8 cellular contexts compared by ENCODE assay signal in the genomic region with DNA sequence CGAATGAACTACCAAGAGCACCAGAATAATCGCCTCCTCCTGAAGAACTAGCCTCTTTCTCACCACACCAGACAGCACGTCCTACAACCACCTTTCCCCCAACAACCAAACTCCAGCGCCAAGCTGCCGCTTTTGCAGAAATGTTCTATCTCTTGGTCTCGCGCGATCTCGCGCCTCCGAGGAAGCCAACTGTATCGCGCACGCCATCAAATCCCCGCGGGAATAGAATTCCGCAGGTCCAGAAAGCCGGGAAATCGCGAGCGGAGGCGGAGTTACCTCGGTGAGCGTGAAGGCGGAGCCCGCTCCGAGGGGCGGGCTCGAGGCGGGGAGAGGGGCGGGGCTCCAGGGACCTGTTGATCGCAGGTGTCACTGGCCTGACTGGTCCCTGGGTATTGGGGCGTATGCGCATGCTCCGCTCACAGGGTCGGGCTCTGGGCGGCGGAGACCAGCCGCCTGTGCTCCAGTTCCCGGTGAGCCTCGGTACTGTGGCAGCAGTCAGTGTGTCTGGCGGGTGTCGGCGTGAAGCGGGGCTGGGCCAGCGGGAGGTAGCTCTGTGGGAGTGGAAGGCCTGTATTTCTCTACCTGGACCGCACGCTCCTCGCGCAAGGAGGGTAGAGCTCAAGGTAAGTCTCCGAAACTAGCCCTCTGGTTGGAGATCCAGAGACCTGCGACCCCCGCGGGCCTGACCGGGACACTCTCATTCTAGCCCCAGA. TPM values are rescaled to one million over a fixed set of nuclear protein-coding genes. Genes with fewer than 3 reads are reported as not detected.
A peak's percentile ranks its signal among the peaks of the same experiment; 100 is the strongest.
DNase-seq lines count a peak whose midpoint lies in the region; ATAC-seq, FAIRE-seq and TF ChIP-seq lines count a peak whose summit lies in the region.

A gene (plus strand): TSS at position 463 of the 713 bp plus-strand sequence. CDS start 27,047 bp downstream, outside the sequence.

- H3K4me3 ChIP-seq in NT2/D1 (ENCODE audit: insufficient read length, low read depth) (peak within 1 kb of the TSS; percentile 84), H1 (ENCODE audit: extremely low read depth in 1 of 4, insufficient read depth in 2 of 4, low read depth in 3 of 4, low read length in 4 of 4) (peak within 1 kb of the TSS; percentile 72 to 86 (median 82))

- ATAC-seq in GM21381 (IDR thresholded peaks at IDR 0.05; ENCODE audit: unreplicated experiment): peak; percentile 94

- POLR2A ChIA-PET in H1 (lab: Charles Lee; ENCODE audit: partially characterized antibody): interaction anchor here (0.7 to 2.4 kb wide), 37 partner anchors 8 to 527 kb away, joined by 3 to 15 read pairs (median 4); a partner anchor contains a TSS

- WGBS in H1 (ENCODE audit: extremely low coverage in 1 of 2, insufficient coverage in 1 of 2, insufficient read length in 1 of 2, insufficient replicate concordance in 2 of 2, low coverage in 1 of 2, low lambda C conversion rate in 2 of 2, missing lambda C conversion rate in 1 of 2), 2 experiments: 1% methylated on average over 53 of the region's 55 CpGs; no CpG with 5 or more reads in 1 of the 2 experiments

- 0 out of 2 replicates have a peak within 1 kb of the TSS, but pooled peaks have one; percentile 75 for H2BK15ac ChIP-seq in H1 (ENCODE audit: low read length)

- H3K14ac ChIP-seq in H1 (ENCODE audit: insufficient read length): no peak within 1 kb of the TSS

- peak within 1 kb of the TSS; percentile 63 for H4K91ac ChIP-seq in H1 (replicated peaks; ENCODE audit: insufficient read length, low read length)

- no peak for TF ChIP-seq EP300 in H1 (IDR thresholded peaks at IDR 0.05; ENCODE audit: borderline replicate concordance in 1 of 2, low read depth in 2 of 2, low read length in 2 of 2)

- H4K20me1 ChIP-seq in H1 (replicated peaks in 1 of 2; ENCODE audit: control insufficient read depth in 1 of 2, insufficient read depth in 2 of 2, low read length in 2 of 2): no peaks in the 10 kb centered on the region

- peak within 1 kb of the TSS; percentile 6 for H2BK120ac ChIP-seq in H1 (replicated peaks; ENCODE audit: low read depth, low read length)

- H2AK5ac ChIP-seq in H1 (ENCODE audit: low read depth, low read length): no peak within 1 kb of the TSS

- peak; percentile 98 for DNase-seq in COLO668 (lab: John Stamatoyannopoulos, UW; ENCODE audit: unreplicated experiment)
- DNase-seq in HTR-8/SVneo (ENCODE audit: insufficient read length, low spot score): peak; percentile 97
- peak; percentile 87 for DNase-seq in NT2/D1 (ENCODE audit: low read depth, low spot score)
- peak; percentile 88 for DNase-seq in activated CD8-positive, alpha-beta memory T cell treated with anti-CD3 and anti-CD28 coated beads, Interleukin-2, amount 50 U/mL, for 1 hour (ENCODE audit: extremely low read depth)
- peak; percentile 97 to 99 for DNase-seq in H1 (ENCODE audit: low read depth in 1 of 2, low spot score in 2 of 2)
- DNase-seq in medulla oblongata (ENCODE audit: extremely low spot score): peak; percentile 94
- DNase-seq in stimulated activated CD4-positive, alpha-beta T cell treated with anti-CD3 and anti-CD28 coated beads, TNF-alpha, amount 100 ng/mL, for 48 hours (ENCODE audit: low read depth in 3 of 3): peak; percentile 94 to 99 (median 97)

- TF ChIP-seq POLR2A in H1 (IDR thresholded peaks at IDR 0.05; ENCODE audit: control extremely low read depth in 1 of 2, low read depth in 2 of 2, low read length in 2 of 2): peak; percentile 90 to 92

- H2AFZ ChIP-seq in H1 (ENCODE audit: low read length): peak within 1 kb of the TSS; percentile 96

- H3K27me3 ChIP-seq in NT2/D1 (ENCODE audit: insufficient read depth, insufficient read length) (no peaks in the 10 kb centered on the region), H1 (replicated peaks in 1 of 4; ENCODE audit: control insufficient read depth in 3 of 4, extremely low read depth in 1 of 4, insufficient read depth in 3 of 4, low read length in 3 of 4) (no peaks in the 10 kb centered on the region)

- no peak for TF ChIP-seq CTCF in H1 (IDR thresholded peaks at IDR 0.05; ENCODE audit: control extremely low read depth in 1 of 3, insufficient read depth in 1 of 3, low read depth in 1 of 3, low read length in 3 of 3)

- H3K23ac ChIP-seq in H1 (ENCODE audit: insufficient read length): no peak within 1 kb of the TSS

- H3K36me3 ChIP-seq in NT2/D1 (ENCODE audit: insufficient read depth, insufficient read length, low read length) (peaks cover 3% of the 10 kb centered on the region), H1 (ENCODE audit: control insufficient read depth in 2 of 4, insufficient read depth in 4 of 4, low read length in 3 of 4) (peaks cover 0 to 1% (median 0%) of the 10 kb centered on the region in 4 experiments; a peak in 1 of 8 replicates)

- no peak within 1 kb of the TSS for H2BK20ac ChIP-seq in H1 (ENCODE audit: low read length)

- H3K56ac ChIP-seq in H1 (replicated peaks; ENCODE audit: insufficient read length, low read depth, low read length): peak within 1 kb of the TSS; percentile 50

- CTCF ChIA-PET in H1 (lab: Charles Lee; ENCODE audit: partially characterized antibody): interaction anchor here (0.8 to 4.4 kb wide), 15 partner anchors 9 to 529 kb away, joined by 3 to 18 read pairs (median 4); a partner anchor contains a TSS

- H3K79me1 ChIP-seq in H1 (ENCODE audit: low read depth, low read length): no peaks in the 10 kb centered on the region

- H3K23me2 ChIP-seq in H1 (ENCODE audit: low read depth, low read length): peaks cover 6% of the 10 kb centered on the region

- peak within 1 kb of the TSS; percentile 93; the same call in 1 of the 2 replicates for H4K8ac ChIP-seq in H1 (ENCODE audit: extremely low read depth, insufficient read depth, low read length)

- peak within 1 kb of the TSS; percentile 64; the same call in 1 of the 2 replicates for H2BK12ac ChIP-seq in H1 (ENCODE audit: low read depth, low read length)

- no peaks in the 10 kb centered on the region for H3K4me1 ChIP-seq in NT2/D1 (ENCODE audit: insufficient read depth, insufficient read length)
- H3K4me1 ChIP-seq in H1 (replicated peaks in 1 of 4; ENCODE audit: control insufficient read depth in 3 of 4, insufficient read depth in 4 of 4, low read length in 3 of 4): peaks cover 0 to 2% (median 0%) of the 10 kb centered on the region in 4 experiments; a peak in 2 of 7 replicates

- H3K9me3 ChIP-seq in NT2/D1 (ENCODE audit: insufficient read depth, low read length): no peaks in the 10 kb centered on the region
- H3K9me3 ChIP-seq in H1 (ENCODE audit: insufficient read depth in 2 of 2, low read depth in 1 of 2, low read length in 1 of 2): no peaks in the 10 kb centered on the region

- peak within 1 kb of the TSS; percentile 94 for H3K27ac ChIP-seq in H1 (ENCODE audit: low read depth, low read length)

- H3K18ac ChIP-seq in H1 (ENCODE audit: extremely low read depth, low read length): peak within 1 kb of the TSS; percentile 93

- H3K9ac ChIP-seq in NT2/D1 (ENCODE audit: insufficient read length, low read depth): peak within 1 kb of the TSS; percentile 95
- H3K9ac ChIP-seq in H1 (replicated peaks in 1 of 4; ENCODE audit: extremely low read depth in 1 of 4, low read depth in 3 of 4, low read length in 3 of 4): peak within 1 kb of the TSS; percentile 91 to 99 (median 93)

- TF ChIP-seq RAD21 in H1 (IDR thresholded peaks at IDR 0.05 in 1 of 2, conservative IDR thresholded peaks at IDR 0.05 in 1 of 2; ENCODE audit: low read depth in 2 of 2, low read length in 2 of 2): no peak

- H3K4ac ChIP-seq in H1 (replicated peaks; ENCODE audit: insufficient read length, low read depth, low read length): no peak within 1 kb of the TSS

- FAIRE-seq in HTR-8/SVneo (lab: Jason Lieb, UNC): peak; percentile 97
- peak; percentile 93 for FAIRE-seq in H1 (lab: Jason Lieb, UNC)

- peak within 1 kb of the TSS; percentile 41 for H4K5ac ChIP-seq in H1 (ENCODE audit: insufficient read length, low read depth, low read length)

- peak within 1 kb of the TSS; percentile 99 for H2BK5ac ChIP-seq in H1 (ENCODE audit: low read depth, low read length)

- H3K79me2 ChIP-seq in H1 (ENCODE audit: control insufficient read depth in 1 of 2, insufficient read depth in 2 of 2, low read length in 2 of 2): peaks cover 0 to 27% of the 10 kb centered on the region in 2 experiments; a peak in 2 of 4 replicates

- peak within 1 kb of the TSS; percentile 58 to 87 for H3K4me2 ChIP-seq in H1 (ENCODE audit: insufficient read depth in 1 of 2, low read depth in 2 of 2, low read length in 2 of 2)

TF ChIP-seq in H1, 55 proteins besides CTCF, POLR2A, EP300 and RAD21 (continues in another document):
- 0 out of 4 replicates have a peak, but pooled peaks of 1 of the 2 experiments have one; percentile 6 for TF ChIP-seq SIN3A (conservative IDR thresholded peaks at IDR 0.05 in 1 of 2, IDR thresholded peaks at IDR 0.05 in 1 of 2; ENCODE audit: low read depth in 1 of 2, low read length in 2 of 2)
- TF ChIP-seq PHF8 (conservative IDR thresholded peaks at IDR 0.05; ENCODE audit: low read depth, low read length): peak; percentile 80
- TF ChIP-seq BACH1 (IDR thresholded peaks at IDR 0.05; ENCODE audit: low read length): peak; percentile 67; the same call in 1 of the 2 replicates
- no peak for TF ChIP-seq TCF12 (IDR thresholded peaks at IDR 0.05; ENCODE audit: low read depth, low read length)
- peak; percentile 66 for TF ChIP-seq ASH2L (IDR thresholded peaks at IDR 0.05; ENCODE audit: low read length)
- TF ChIP-seq TAF7 (optimal IDR thresholded peaks at IDR 0.05; ENCODE audit: borderline replicate concordance, low read depth, low read length): peak; percentile 85
- TF ChIP-seq, protein P1, sequence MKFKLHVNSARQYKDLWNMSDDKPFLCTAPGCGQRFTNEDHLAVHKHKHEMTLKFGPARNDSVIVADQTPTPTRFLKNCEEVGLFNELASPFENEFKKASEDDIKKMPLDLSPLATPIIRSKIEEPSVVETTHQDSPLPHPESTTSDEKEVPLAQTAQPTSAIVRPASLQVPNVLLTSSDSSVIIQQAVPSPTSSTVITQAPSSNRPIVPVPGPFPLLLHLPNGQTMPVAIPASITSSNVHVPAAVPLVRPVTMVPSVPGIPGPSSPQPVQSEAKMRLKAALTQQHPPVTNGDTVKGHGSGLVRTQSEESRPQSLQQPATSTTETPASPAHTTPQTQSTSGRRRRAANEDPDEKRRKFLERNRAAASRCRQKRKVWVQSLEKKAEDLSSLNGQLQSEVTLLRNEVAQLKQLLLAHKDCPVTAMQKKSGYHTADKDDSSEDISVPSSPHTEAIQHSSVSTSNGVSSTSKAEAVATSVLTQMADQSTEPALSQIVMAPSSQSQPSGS (IDR thresholded peaks at IDR 0.05; ENCODE audit: low read length): no peak; the same call in 1 of the 2 replicates
- TF ChIP-seq GTF2F1 (IDR thresholded peaks at IDR 0.05; ENCODE audit: borderline replicate concordance, low read depth, low read length): peak; percentile 65; the same call in 1 of the 2 replicates

RNA-seq across cellular contexts. Expression of the gene that starts here (rescaled TPM):
- total RNA-seq in H1 (2021; fragmentation: NEBNext Ultra II Directional; extraction: Animal tissue kit (Norgen Biotek cat#: 25700)): 13.9 and 14.9 TPM in 2 replicates
- polyA plus RNA-seq in H1 (2011; rRNA removed): 2.7 and 2.9 TPM in 2 replicates
- polyA plus RNA-seq in H1 (2011; cell fraction: cytosol; rRNA removed): 4.5 TPM
- 3.1 TPM for polyA plus RNA-seq in H1 (2011; cell fraction: nucleus; rRNA removed)
- polyA plus RNA-seq in H1 (2012, experiment 1 of 2): 3.3 to 8.1 TPM (median 4.5 TPM) in 4 replicates
- polyA plus RNA-seq in H1 (2012, experiment 2 of 2): 0.38 TPM
- polyA plus RNA-seq in H1 (2013, experiment 1 of 2): 11.6 TPM
- 9.8 TPM for polyA plus RNA-seq in H1 (2013, experiment 2 of 2)
- polyA minus RNA-seq in H1 (2011; rRNA and poly(A)+ RNA removed): 8.2 and 10.5 TPM in 2 replicates
- 8.7 TPM for polyA minus RNA-seq in H1 (2011; cell fraction: cytosol; rRNA and poly(A)+ RNA removed)
- 21.4 TPM for polyA minus RNA-seq in H1 (2011; cell fraction: nucleus; rRNA and poly(A)+ RNA removed)

Comparison
In these comparisons a context has a peak if more than half of its experiments do, and no peak if none do; other contexts are left out.
1. Peak in every context shown above with its lines: DNase-seq, ATAC-seq, H3K4me3 ChIP-seq and H3K27ac ChIP-seq.